In the genomic region with DNA sequence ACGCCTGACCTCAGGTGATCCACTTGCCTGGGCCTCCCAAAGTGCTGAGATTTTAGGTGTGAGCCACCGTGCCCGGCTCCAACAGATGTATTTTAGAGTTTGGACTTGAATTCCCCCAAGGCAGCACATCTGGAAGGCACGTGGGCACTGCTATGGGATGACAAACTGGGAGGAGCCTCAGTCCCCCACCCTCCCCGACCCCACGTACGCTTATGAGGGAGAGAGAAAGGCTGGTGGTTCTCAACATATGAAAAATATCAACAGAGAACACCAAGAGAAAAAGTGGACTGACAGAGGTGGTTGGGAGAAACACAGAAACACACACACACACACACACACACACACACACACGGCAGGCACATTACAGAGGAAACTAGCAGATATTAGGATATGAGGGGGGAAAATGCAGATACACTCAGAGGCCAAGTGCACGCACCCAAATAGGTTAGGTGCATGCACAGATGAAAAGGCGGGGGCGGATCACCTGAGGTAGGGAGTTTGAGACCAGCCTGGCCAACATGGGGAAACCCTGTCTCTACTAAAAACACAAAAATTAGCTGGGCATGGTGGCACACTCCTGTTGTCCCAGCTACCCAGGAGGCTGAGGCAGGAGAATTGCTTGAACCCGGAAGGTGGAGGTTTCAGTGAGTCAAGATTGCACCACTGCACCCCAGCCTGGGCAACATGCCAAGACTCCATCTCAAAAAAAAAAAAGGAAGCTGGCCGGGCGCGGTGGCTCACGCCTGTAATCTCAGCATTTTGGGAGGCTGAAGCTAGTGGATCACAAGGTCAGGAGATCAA, we compare ENCODE assay signal across 2 cellular contexts.
TF ChIP-seq lines count a peak whose summit lies in the region.

No MANE protein-coding gene starts in this region.

TF ChIP-seq in SK-N-SH, 30 proteins besides CTCF, POLR2A, EP300 and RAD21 (continued from another document):
- TF ChIP-seq SIN3A (IDR thresholded peaks at IDR 0.05; ENCODE audit: borderline replicate concordance, low read depth, low read length), result no peak
- TF ChIP-seq, protein P1, sequence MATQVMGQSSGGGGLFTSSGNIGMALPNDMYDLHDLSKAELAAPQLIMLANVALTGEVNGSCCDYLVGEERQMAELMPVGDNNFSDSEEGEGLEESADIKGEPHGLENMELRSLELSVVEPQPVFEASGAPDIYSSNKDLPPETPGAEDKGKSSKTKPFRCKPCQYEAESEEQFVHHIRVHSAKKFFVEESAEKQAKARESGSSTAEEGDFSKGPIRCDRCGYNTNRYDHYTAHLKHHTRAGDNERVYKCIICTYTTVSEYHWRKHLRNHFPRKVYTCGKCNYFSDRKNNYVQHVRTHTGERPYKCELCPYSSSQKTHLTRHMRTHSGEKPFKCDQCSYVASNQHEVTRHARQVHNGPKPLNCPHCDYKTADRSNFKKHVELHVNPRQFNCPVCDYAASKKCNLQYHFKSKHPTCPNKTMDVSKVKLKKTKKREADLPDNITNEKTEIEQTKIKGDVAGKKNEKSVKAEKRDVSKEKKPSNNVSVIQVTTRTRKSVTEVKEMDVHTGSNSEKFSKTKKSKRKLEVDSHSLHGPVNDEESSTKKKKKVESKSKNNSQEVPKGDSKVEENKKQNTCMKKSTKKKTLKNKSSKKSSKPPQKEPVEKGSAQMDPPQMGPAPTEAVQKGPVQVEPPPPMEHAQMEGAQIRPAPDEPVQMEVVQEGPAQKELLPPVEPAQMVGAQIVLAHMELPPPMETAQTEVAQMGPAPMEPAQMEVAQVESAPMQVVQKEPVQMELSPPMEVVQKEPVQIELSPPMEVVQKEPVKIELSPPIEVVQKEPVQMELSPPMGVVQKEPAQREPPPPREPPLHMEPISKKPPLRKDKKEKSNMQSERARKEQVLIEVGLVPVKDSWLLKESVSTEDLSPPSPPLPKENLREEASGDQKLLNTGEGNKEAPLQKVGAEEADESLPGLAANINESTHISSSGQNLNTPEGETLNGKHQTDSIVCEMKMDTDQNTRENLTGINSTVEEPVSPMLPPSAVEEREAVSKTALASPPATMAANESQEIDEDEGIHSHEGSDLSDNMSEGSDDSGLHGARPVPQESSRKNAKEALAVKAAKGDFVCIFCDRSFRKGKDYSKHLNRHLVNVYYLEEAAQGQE (IDR thresholded peaks at IDR 0.05; ENCODE audit: low read depth, low read length), result no peak
- TF ChIP-seq NRF1 (IDR thresholded peaks at IDR 0.05; ENCODE audit: low read depth, low read length), result no peak
- no peak for TF ChIP-seq CHD2 (IDR thresholded peaks at IDR 0.05; ENCODE audit: low read length, partially characterized antibody)
- TF ChIP-seq IRF3 (IDR thresholded peaks at IDR 0.05; ENCODE audit: low read depth, low read length), result no peak
- no peak for TF ChIP-seq MEF2A (IDR thresholded peaks at IDR 0.05; ENCODE audit: borderline replicate concordance, low read depth)
- TF ChIP-seq TCF12 (IDR thresholded peaks at IDR 0.05), result no peak
- no peak for TF ChIP-seq GABPA (IDR thresholded peaks at IDR 0.05; ENCODE audit: low read depth)
- no peak for TF ChIP-seq JUND (IDR thresholded peaks at IDR 0.05)
- no peak for TF ChIP-seq SMC3 (IDR thresholded peaks at IDR 0.05; ENCODE audit: low read depth, low read length)
- no peak for TF ChIP-seq POLR2AphosphoS5 (IDR thresholded peaks at IDR 0.05; ENCODE audit: low read depth, low read length)
- no peak for TF ChIP-seq TEAD4 (IDR thresholded peaks at IDR 0.05; ENCODE audit: borderline replicate concordance, insufficient read depth)
- TF ChIP-seq, protein P2, sequence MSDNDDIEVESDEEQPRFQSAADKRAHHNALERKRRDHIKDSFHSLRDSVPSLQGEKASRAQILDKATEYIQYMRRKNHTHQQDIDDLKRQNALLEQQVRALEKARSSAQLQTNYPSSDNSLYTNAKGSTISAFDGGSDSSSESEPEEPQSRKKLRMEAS (IDR thresholded peaks at IDR 0.05; ENCODE audit: low read depth), result 0 out of 2 replicates have a peak, but pooled peaks have one; percentile 59
- TF ChIP-seq, protein P3, sequence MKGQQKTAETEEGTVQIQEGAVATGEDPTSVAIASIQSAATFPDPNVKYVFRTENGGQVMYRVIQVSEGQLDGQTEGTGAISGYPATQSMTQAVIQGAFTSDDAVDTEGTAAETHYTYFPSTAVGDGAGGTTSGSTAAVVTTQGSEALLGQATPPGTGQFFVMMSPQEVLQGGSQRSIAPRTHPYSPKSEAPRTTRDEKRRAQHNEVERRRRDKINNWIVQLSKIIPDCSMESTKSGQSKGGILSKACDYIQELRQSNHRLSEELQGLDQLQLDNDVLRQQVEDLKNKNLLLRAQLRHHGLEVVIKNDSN (IDR thresholded peaks at IDR 0.05; ENCODE audit: borderline replicate concordance, low read depth), result no peak
- TF ChIP-seq ELF1 (IDR thresholded peaks at IDR 0.05), result no peak
- TF ChIP-seq NFIC (IDR thresholded peaks at IDR 0.05; ENCODE audit: borderline replicate concordance), result peak; percentile 38; the same call in 1 of the 2 replicates
- TF ChIP-seq FOSL2 (IDR thresholded peaks at IDR 0.05; ENCODE audit: borderline replicate concordance, low read depth), result no peak
- TF ChIP-seq, protein P4, sequence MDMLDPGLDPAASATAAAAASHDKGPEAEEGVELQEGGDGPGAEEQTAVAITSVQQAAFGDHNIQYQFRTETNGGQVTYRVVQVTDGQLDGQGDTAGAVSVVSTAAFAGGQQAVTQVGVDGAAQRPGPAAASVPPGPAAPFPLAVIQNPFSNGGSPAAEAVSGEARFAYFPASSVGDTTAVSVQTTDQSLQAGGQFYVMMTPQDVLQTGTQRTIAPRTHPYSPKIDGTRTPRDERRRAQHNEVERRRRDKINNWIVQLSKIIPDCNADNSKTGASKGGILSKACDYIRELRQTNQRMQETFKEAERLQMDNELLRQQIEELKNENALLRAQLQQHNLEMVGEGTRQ (IDR thresholded peaks at IDR 0.05; ENCODE audit: borderline replicate concordance, low read depth, low read length), result no peak
- no peak for TF ChIP-seq RFX5 (IDR thresholded peaks at IDR 0.05; ENCODE audit: low read length)
- TF ChIP-seq RCOR1 (IDR thresholded peaks at IDR 0.05; ENCODE audit: low read length), result no peak
- TF ChIP-seq FOXJ3 (CRISPR knock-in tag; IDR thresholded peaks at IDR 0.05), result no peak
- no peak for TF ChIP-seq FOXM1 (IDR thresholded peaks at IDR 0.05; ENCODE audit: low read depth)
- peak; percentile 67; the same call in 1 of the 2 replicates for TF ChIP-seq MXI1 (IDR thresholded peaks at IDR 0.05; ENCODE audit: low read depth, low read length)

TF ChIP-seq in SK-N-SH treated with all-trans-retinoic acid at 6 μM for 48 hours, 23 proteins besides CTCF, POLR2A, EP300 and RAD21 (continued from another document):
- TF ChIP-seq ESRRG (CRISPR knock-in tag; IDR thresholded peaks at IDR 0.05) (no peak), CSRNP3 (CRISPR knock-in tag; IDR thresholded peaks at IDR 0.05) (no peak), TOX (CRISPR knock-in tag; IDR thresholded peaks at IDR 0.05; ENCODE audit: borderline replicate concordance) (no peak), ISL1 (CRISPR knock-in tag; IDR thresholded peaks at IDR 0.05) (no peak), GLIS3 (CRISPR knock-in tag; IDR thresholded peaks at IDR 0.05) (no peak), PPARA (CRISPR knock-in tag; IDR thresholded peaks at IDR 0.05; ENCODE audit: borderline replicate concordance) (no peak), ZNF8 (CRISPR knock-in tag; IDR thresholded peaks at IDR 0.05) (no peak), RARB (CRISPR knock-in tag; IDR thresholded peaks at IDR 0.05) (no peak), ZNF565 (CRISPR knock-in tag; conservative IDR thresholded peaks at IDR 0.05; ENCODE audit: low read depth) (no peak), TCF4 (CRISPR knock-in tag; IDR thresholded peaks at IDR 0.05; ENCODE audit: borderline replicate concordance) (no peak), CREB5 (CRISPR knock-in tag; IDR thresholded peaks at IDR 0.05; ENCODE audit: low read depth) (no peak), OSR1 (CRISPR knock-in tag; IDR thresholded peaks at IDR 0.05) (no peak), TSHZ2 (CRISPR knock-in tag; IDR thresholded peaks at IDR 0.05) (no peak), PATZ1 (CRISPR knock-in tag; IDR thresholded peaks at IDR 0.05; ENCODE audit: borderline replicate concordance) (no peak), POU6F1 (CRISPR knock-in tag; IDR thresholded peaks at IDR 0.05; ENCODE audit: borderline replicate concordance, low read depth) (no peak), BACH2 (CRISPR knock-in tag; IDR thresholded peaks at IDR 0.05; ENCODE audit: borderline replicate concordance) (no peak), ZFP30 (CRISPR knock-in tag; IDR thresholded peaks at IDR 0.05) (no peak)
